In genomic region chr4:7052313-7052712, GRCh38 we compare ENCODE assay signal across 1 cellular context.
TF ChIP-seq lines count a peak whose summit lies in the region.

No MANE protein-coding gene starts in this region.

TF ChIP-seq in SK-N-SH treated with all-trans-retinoic acid at 6 μM for 48 hours, 23 proteins besides CTCF, POLR2A, EP300 and RAD21 (continued from another document):
- no peak for TF ChIP-seq CSRNP3 (CRISPR knock-in tag; IDR thresholded peaks at IDR 0.05)
- TF ChIP-seq TOX (CRISPR knock-in tag; IDR thresholded peaks at IDR 0.05; ENCODE audit: borderline replicate concordance) = no peak
- TF ChIP-seq, protein P1, sequence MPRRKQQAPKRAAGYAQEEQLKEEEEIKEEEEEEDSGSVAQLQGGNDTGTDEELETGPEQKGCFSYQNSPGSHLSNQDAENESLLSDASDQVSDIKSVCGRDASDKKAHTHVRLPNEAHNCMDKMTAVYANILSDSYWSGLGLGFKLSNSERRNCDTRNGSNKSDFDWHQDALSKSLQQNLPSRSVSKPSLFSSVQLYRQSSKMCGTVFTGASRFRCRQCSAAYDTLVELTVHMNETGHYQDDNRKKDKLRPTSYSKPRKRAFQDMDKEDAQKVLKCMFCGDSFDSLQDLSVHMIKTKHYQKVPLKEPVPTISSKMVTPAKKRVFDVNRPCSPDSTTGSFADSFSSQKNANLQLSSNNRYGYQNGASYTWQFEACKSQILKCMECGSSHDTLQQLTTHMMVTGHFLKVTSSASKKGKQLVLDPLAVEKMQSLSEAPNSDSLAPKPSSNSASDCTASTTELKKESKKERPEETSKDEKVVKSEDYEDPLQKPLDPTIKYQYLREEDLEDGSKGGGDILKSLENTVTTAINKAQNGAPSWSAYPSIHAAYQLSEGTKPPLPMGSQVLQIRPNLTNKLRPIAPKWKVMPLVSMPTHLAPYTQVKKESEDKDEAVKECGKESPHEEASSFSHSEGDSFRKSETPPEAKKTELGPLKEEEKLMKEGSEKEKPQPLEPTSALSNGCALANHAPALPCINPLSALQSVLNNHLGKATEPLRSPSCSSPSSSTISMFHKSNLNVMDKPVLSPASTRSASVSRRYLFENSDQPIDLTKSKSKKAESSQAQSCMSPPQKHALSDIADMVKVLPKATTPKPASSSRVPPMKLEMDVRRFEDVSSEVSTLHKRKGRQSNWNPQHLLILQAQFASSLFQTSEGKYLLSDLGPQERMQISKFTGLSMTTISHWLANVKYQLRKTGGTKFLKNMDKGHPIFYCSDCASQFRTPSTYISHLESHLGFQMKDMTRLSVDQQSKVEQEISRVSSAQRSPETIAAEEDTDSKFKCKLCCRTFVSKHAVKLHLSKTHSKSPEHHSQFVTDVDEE (CRISPR knock-in tag; IDR thresholded peaks at IDR 0.05) = no peak
- no peak for TF ChIP-seq OSR1 (CRISPR knock-in tag; IDR thresholded peaks at IDR 0.05)
